In the genomic region with DNA sequence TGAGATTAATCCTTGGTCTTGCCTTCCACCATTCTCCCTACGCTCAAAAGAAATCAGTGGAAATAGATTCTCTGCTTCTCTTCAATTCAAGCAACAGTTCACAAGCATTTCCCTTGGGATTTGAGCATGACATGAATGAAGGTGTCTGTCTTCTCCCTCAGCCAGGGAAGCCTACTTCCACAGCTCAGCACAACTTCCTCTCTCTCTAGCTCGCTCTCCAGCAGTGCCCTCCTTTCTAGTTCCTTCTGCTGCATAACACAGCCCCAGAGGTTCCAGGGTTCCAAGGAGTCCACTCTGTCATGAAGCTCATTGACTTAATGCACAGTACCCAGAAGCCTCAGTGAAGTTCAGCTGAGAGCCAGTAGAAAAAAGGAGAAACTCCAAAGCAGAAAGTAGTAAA, we compare ENCODE assay signal across 11 cellular contexts.
DNase-seq lines count a peak whose midpoint lies in the region; ATAC-seq and TF ChIP-seq lines count a peak whose summit lies in the region.
"Had no signal": no experiment of that assay in that cellular context is flagged by ENCODE, and none has a peak within 500 bp of the region (broad histone marks: within the 10 kb centered on the region; RNA-seq: fewer than 3 reads in every experiment).

No MANE protein-coding gene starts in this region.

- H3K9ac ChIP-seq in smooth muscle cell (ENCODE audit: low read depth): peak overlapping the region; percentile 25

- H3F3A ChIP-seq in GM23338 (replicated peaks; ENCODE audit: low read depth): no peaks in the 10 kb centered on the region
- H3F3A ChIP-seq in smooth muscle cell (ENCODE audit: low read depth): peaks cover 15% of the 10 kb centered on the region

- H3K4me1 ChIP-seq in GM23338 (ENCODE audit: insufficient read depth) (peaks cover 6% of the 10 kb centered on the region), RWPE2 (ENCODE audit: insufficient read depth, poor library complexity, severe bottlenecking) (no peaks in the 10 kb centered on the region), heart left ventricle (peaks cover 0 to 12% (median 2%) of the 10 kb centered on the region in 12 donors), smooth muscle cell (ENCODE audit: low read depth) (peaks cover 11% of the 10 kb centered on the region)

- H3K4me3 ChIP-seq in GM23338 (no peak overlapping the region), RWPE2 (ENCODE audit: severe bottlenecking) (no peak overlapping the region), heart left ventricle (no peak overlapping the region), smooth muscle cell (no peak overlapping the region)
- H3K4me3 ChIP-seq: K562 had no signal

- peaks cover 2% of the 10 kb centered on the region for H3K27me3 Mint-ChIP-seq in GM23338 (ENCODE audit: insufficient read depth, low read depth, poor library complexity)
- H3K27me3 Mint-ChIP-seq: T-helper 17 cell had no signal

- ATAC-seq in GM23338 (peak; percentile 76), RWPE2 (ENCODE audit: low read depth) (no peak), heart left ventricle (peak in 3 of 4 donors; percentile 45 to 59 (median 47))
- ATAC-seq in activated naive CD4-positive, alpha-beta T cell treated with anti-CD3 and anti-CD28 coated beads, Interleukin-2, amount 50 U/mL, for 72 hours: no peak
- ATAC-seq: K562, T-helper 17 cell had no signal

- H3K4me2 ChIP-seq in GM23338 (no peak overlapping the region), smooth muscle cell (peak overlapping the region; percentile 5)

- peak overlapping the region; percentile 90 for H3K27ac Mint-ChIP-seq in GM23338
- no peak overlapping the region for H3K27ac Mint-ChIP-seq in activated naive CD4-positive, alpha-beta T cell treated with anti-CD3 and anti-CD28 coated beads, Interleukin-2, amount 50 U/mL, for 72 hours
- H3K27ac Mint-ChIP-seq: T-helper 17 cell had no signal

- H3K9me3 ChIP-seq in RWPE2 (ENCODE audit: severe bottlenecking) (no peaks in the 10 kb centered on the region), heart left ventricle (no peaks in the 10 kb centered on the region), smooth muscle cell (replicated peaks; ENCODE audit: low read depth) (no peaks in the 10 kb centered on the region)

- H3K79me2 ChIP-seq in GM23338 (replicated peaks; ENCODE audit: insufficient read depth) (no peaks in the 10 kb centered on the region), smooth muscle cell (ENCODE audit: low read depth) (peaks cover 3% of the 10 kb centered on the region)

- H2AFZ ChIP-seq in GM23338 (no peak overlapping the region), smooth muscle cell (ENCODE audit: low read depth) (no peak overlapping the region)

- TF ChIP-seq CTCF in GM23338 (conservative IDR thresholded peaks at IDR 0.05; ENCODE audit: low read depth in 2 of 2) (no peak), RWPE2 (IDR thresholded peaks at IDR 0.05; ENCODE audit: poor library complexity, severe bottlenecking) (no peak), heart left ventricle (IDR thresholded peaks at IDR 0.05) (no peak), smooth muscle cell (IDR thresholded peaks at IDR 0.05; ENCODE audit: borderline replicate concordance, insufficient read depth, poor library complexity, severe bottlenecking) (no peak)

- no peaks in the 10 kb centered on the region for H3K9me2 ChIP-seq in GM23338 (ENCODE audit: insufficient read depth)

- no peak for TF ChIP-seq POLR2A in heart left ventricle (IDR thresholded peaks at IDR 0.05)

- peaks cover 2% of the 10 kb centered on the region; the same call in 1 of the 2 replicates for H3K36me3 ChIP-seq in GM23338 (ENCODE audit: insufficient read depth)
- H3K36me3 ChIP-seq in RWPE2 (ENCODE audit: low read depth): peaks cover 75% of the 10 kb centered on the region
- peaks cover 0 to 96% (median 31%) of the 10 kb centered on the region in 9 donors for H3K36me3 ChIP-seq in heart left ventricle
- peaks cover 45% of the 10 kb centered on the region for H3K36me3 ChIP-seq in smooth muscle cell (ENCODE audit: low read depth)

- no peaks in the 10 kb centered on the region for H4K20me1 ChIP-seq in GM23338 (replicated peaks; ENCODE audit: insufficient read depth)
- H4K20me1 ChIP-seq in smooth muscle cell (ENCODE audit: low read depth): peaks cover 3% of the 10 kb centered on the region

- H3K4me1 Mint-ChIP-seq in GM23338: peaks cover 22% of the 10 kb centered on the region
- H3K4me1 Mint-ChIP-seq: T-helper 17 cell had no signal

- 39 to 69% (median 52%) methylated on average over 2 of the region's 2 CpGs for WGBS in heart left ventricle, 4 donors
- 76% methylated on average over 2 of the region's 2 CpGs for WGBS in smooth muscle cell (ENCODE audit: low lambda C conversion rate)

- H3K36me3 Mint-ChIP-seq in GM23338 (ENCODE audit: low read depth): peaks cover 57% of the 10 kb centered on the region
- no peaks in the 10 kb centered on the region for H3K36me3 Mint-ChIP-seq in activated naive CD4-positive, alpha-beta T cell treated with anti-CD3 and anti-CD28 coated beads, Interleukin-2, amount 50 U/mL, for 72 hours

- H3K9me3 Mint-ChIP-seq in GM23338: no peaks in the 10 kb centered on the region
- no peaks in the 10 kb centered on the region for H3K9me3 Mint-ChIP-seq in activated naive CD4-positive, alpha-beta T cell treated with anti-CD3 and anti-CD28 coated beads, Interleukin-2, amount 50 U/mL, for 72 hours

- no peaks in the 10 kb centered on the region for H3K27me3 ChIP-seq in GM23338 (ENCODE audit: insufficient read depth)
- no peaks in the 10 kb centered on the region for H3K27me3 ChIP-seq in RWPE2 (ENCODE audit: insufficient read depth, poor library complexity, severe bottlenecking)
- peaks cover 0 to 18% (median 0%) of the 10 kb centered on the region in 9 donors for H3K27me3 ChIP-seq in heart left ventricle
- no peaks in the 10 kb centered on the region for H3K27me3 ChIP-seq in smooth muscle cell (ENCODE audit: low read depth)

- DNase-seq in GM23338 (ENCODE audit: low spot score): peak; percentile 23
- no peak for DNase-seq in RWPE2 (ENCODE audit: low spot score)
- no peak for DNase-seq in heart left ventricle
- no peak for DNase-seq in smooth muscle cell (lab: John Stamatoyannopoulos, UW; ENCODE audit: unreplicated experiment)
- DNase-seq in activated naive CD4-positive, alpha-beta T cell treated with anti-CD3 and anti-CD28 coated beads, Interleukin-2, amount 50 U/mL, for 72 hours (ENCODE audit: low spot score in 2 of 2): no peak
- no peak for DNase-seq in cerebellum (ENCODE audit: low spot score)
- DNase-seq in AG20443 (ENCODE audit: low spot score): no peak
- no peak for DNase-seq in GM19238 (ENCODE audit: insufficient read length, low spot score)
- DNase-seq: right cardiac atrium had no signal

- H3K27ac ChIP-seq in GM23338 (ENCODE audit: low read depth) (peak overlapping the region; percentile 60; the same call in 1 of the 2 replicates), RWPE2 (ENCODE audit: poor library complexity, severe bottlenecking) (peak overlapping the region; percentile 5), heart left ventricle (peak overlapping the region in 8 of 12 donors; percentile 2 to 59 (median 48)), smooth muscle cell (ENCODE audit: low read depth) (peak overlapping the region; percentile 88)

- intact Hi-C loops in heart left ventricle (cut with DNase I): loop anchor here in 9 of 10 donors (2.0 to 10.0 kb wide), 4 partner anchors 80 to 312 kb away; partner anchors contain the start of gene PLS3 (in 3 of the 9)

- no peak overlapping the region for H3K4me3 Mint-ChIP-seq in GM23338
- H3K4me3 Mint-ChIP-seq: T-helper 17 cell had no signal

TF ChIP-seq in GM23338, 12 proteins besides CTCF, POLR2A, EP300 and RAD21 (continues in another document):
- no peak for TF ChIP-seq ETS1 (IDR thresholded peaks at IDR 0.05)
- no peak for TF ChIP-seq NANOG (IDR thresholded peaks at IDR 0.05; ENCODE audit: borderline replicate concordance)
- no peak for TF ChIP-seq STAT1 (IDR thresholded peaks at IDR 0.05; ENCODE audit: unreplicated experiment)
- TF ChIP-seq POLR2AphosphoS5 (IDR thresholded peaks at IDR 0.05; ENCODE audit: low read depth): no peak
- no peak for TF ChIP-seq JUNB (IDR thresholded peaks at IDR 0.05; ENCODE audit: unreplicated experiment)
- no peak for TF ChIP-seq EZH2phosphoT487 (IDR thresholded peaks at IDR 0.05; ENCODE audit: unreplicated experiment)
- TF ChIP-seq REST (IDR thresholded peaks at IDR 0.05; ENCODE audit: unreplicated experiment): no peak

Comparison
In these comparisons a context has a peak if more than half of its experiments do, and no peak if none do; other contexts are left out.
1. ATAC-seq: peak in GM23338 (single experiment) and heart left ventricle (3 of 4); none in RWPE2 (single experiment) and activated naive CD4-positive, alpha-beta T cell treated with anti-CD3 and anti-CD28 coated beads, Interleukin-2, amount 50 U/mL, for 72 hours (0 of 2).
2. H3K27ac ChIP-seq: peak in every context shown above with its lines; median percentile 88 in smooth muscle cell; 60 in GM23338; 48 in heart left ventricle; 5 in RWPE2.